ENCODE assay signal across 8 cellular contexts in the genomic region with DNA sequence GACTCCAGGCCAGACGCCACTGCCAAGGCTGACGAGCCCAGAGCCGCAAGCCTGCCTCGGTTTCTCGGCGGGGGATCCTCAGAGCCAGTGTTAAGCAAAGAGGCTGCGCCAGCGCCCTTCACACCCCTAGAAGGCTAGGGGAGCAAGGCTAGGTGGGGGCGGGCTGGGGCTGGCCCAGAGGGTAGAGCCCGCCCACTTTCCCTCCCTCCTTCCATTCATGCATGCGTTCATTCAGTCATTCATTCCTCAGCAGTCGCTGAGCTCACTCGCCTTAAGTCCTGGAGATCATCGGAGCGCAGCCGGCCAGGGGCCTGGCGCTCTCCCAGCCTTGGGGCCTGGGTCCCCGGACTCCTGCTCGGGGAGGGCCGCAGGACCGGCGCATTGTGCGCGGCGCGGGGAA.
DNase-seq lines count a peak whose midpoint lies in the region; ATAC-seq and TF ChIP-seq lines count a peak whose summit lies in the region.
"Not testable (repeated sequence)": the region's sequence is repeated elsewhere in the genome, so short reads cannot be mapped to it uniquely, and the experiment has no call there.

No MANE protein-coding gene starts in this region.

- not testable (repeated sequence) for H3F3A ChIP-seq in GM23338 (replicated peaks; ENCODE audit: low read depth); PC-3 (ENCODE audit: low read length, unreplicated experiment)

- H3K27ac ChIP-seq in GM23338 (ENCODE audit: low read depth); PC-3 (ENCODE audit: low read length): not testable (repeated sequence)

- H3K79me2 ChIP-seq in GM23338 (replicated peaks; ENCODE audit: insufficient read depth); PC-3 (ENCODE audit: low read length): not testable (repeated sequence)

- H3K9ac ChIP-seq in PC-3 (ENCODE audit: low read length): not testable (repeated sequence)

- H3K27me3 Mint-ChIP-seq in GM23338 (ENCODE audit: insufficient read depth, low read depth, poor library complexity): not testable (repeated sequence)

- intact Hi-C loops in PC-3 (cut with micrococcal nuclease); left colon (cut with DNase I, micrococcal nuclease): not testable (repeated sequence)

- not testable (repeated sequence) for H2AFZ ChIP-seq in GM23338; PC-3 (ENCODE audit: low read length)

- not testable (repeated sequence) for H3K27ac Mint-ChIP-seq in GM23338; activated naive CD4-positive, alpha-beta T cell treated with anti-CD3 and anti-CD28 coated beads, Interleukin-2, amount 50 U/mL, for 72 hours; stimulated activated effector memory CD8-positive, alpha-beta T cell treated with anti-CD3 and anti-CD28 coated beads, Interleukin-12 subunit alpha, Interleukin-12 subunit beta, amount 100 ng/mL, for 72 hours

- not testable (repeated sequence) for H3K36me3 ChIP-seq in GM23338 (ENCODE audit: insufficient read depth); PC-3 (ENCODE audit: low read depth, low read length)

- not testable (repeated sequence) for H3K4me1 Mint-ChIP-seq in GM23338; stimulated activated effector memory CD8-positive, alpha-beta T cell treated with anti-CD3 and anti-CD28 coated beads, Interleukin-12 subunit alpha, Interleukin-12 subunit beta, amount 100 ng/mL, for 72 hours

- not testable (repeated sequence) for H3K9me3 ChIP-seq in PC-3 (ENCODE audit: low read length)

- H3K36me3 Mint-ChIP-seq in GM23338 (ENCODE audit: low read depth); activated naive CD4-positive, alpha-beta T cell treated with anti-CD3 and anti-CD28 coated beads, Interleukin-2, amount 50 U/mL, for 72 hours; stimulated activated effector memory CD8-positive, alpha-beta T cell treated with anti-CD3 and anti-CD28 coated beads, Interleukin-12 subunit alpha, Interleukin-12 subunit beta, amount 100 ng/mL, for 72 hours: not testable (repeated sequence)

- H4K20me1 ChIP-seq in GM23338 (replicated peaks; ENCODE audit: insufficient read depth); PC-3 (ENCODE audit: low read length): not testable (repeated sequence)

- not testable (repeated sequence) for BruUV-seq in PC-3 (replicated peaks; lab: Mats Ljungman, UMichigan)

- POLR2A ChIA-PET in PC-3 (lab: Charles Lee; ENCODE audit: unreplicated experiment): not testable (repeated sequence)

- H3K4me1 ChIP-seq in GM23338 (ENCODE audit: insufficient read depth); PC-3 (ENCODE audit: insufficient read depth, low read length): not testable (repeated sequence)

- H3K4me3 Mint-ChIP-seq in GM23338; stimulated activated effector memory CD8-positive, alpha-beta T cell treated with anti-CD3 and anti-CD28 coated beads, Interleukin-12 subunit alpha, Interleukin-12 subunit beta, amount 100 ng/mL, for 72 hours: not testable (repeated sequence)

- H3K9me2 ChIP-seq in GM23338 (ENCODE audit: insufficient read depth); PC-3 (replicated peaks; ENCODE audit: low read length): not testable (repeated sequence)

- not testable (repeated sequence) for TF ChIP-seq CTCF in GM23338 (conservative IDR thresholded peaks at IDR 0.05; ENCODE audit: low read depth in 2 of 2); PC-3 (conservative IDR thresholded peaks at IDR 0.05; ENCODE audit: low read depth, low read length)

- not testable (repeated sequence) for DNase-seq in GM23338 (ENCODE audit: low spot score); PC-3; activated naive CD4-positive, alpha-beta T cell treated with anti-CD3 and anti-CD28 coated beads, Interleukin-2, amount 50 U/mL, for 72 hours (ENCODE audit: low spot score in 2 of 2); left colon; stimulated activated effector memory CD8-positive, alpha-beta T cell treated with anti-CD3 and anti-CD28 coated beads, Interleukin-12 subunit alpha, Interleukin-12 subunit beta, amount 100 ng/mL, for 72 hours (ENCODE audit: low spot score in 2 of 2)

- not testable (repeated sequence) for H3K9me3 Mint-ChIP-seq in GM23338; activated naive CD4-positive, alpha-beta T cell treated with anti-CD3 and anti-CD28 coated beads, Interleukin-2, amount 50 U/mL, for 72 hours; stimulated activated effector memory CD8-positive, alpha-beta T cell treated with anti-CD3 and anti-CD28 coated beads, Interleukin-12 subunit alpha, Interleukin-12 subunit beta, amount 100 ng/mL, for 72 hours

- ATAC-seq in GM18511 (IDR thresholded peaks at IDR 0.05; ENCODE audit: unreplicated experiment) (peak; percentile 51), GM19452 (IDR thresholded peaks at IDR 0.05; ENCODE audit: unreplicated experiment) (peak; percentile 48), GM23338 (peak; percentile 72), HG03045 (IDR thresholded peaks at IDR 0.05; ENCODE audit: unreplicated experiment) (peak; percentile 39), PC-3 (peak; percentile 17), left colon (peak; percentile 38)
- peak; percentile 52 to 61 for ATAC-seq in activated naive CD4-positive, alpha-beta T cell treated with anti-CD3 and anti-CD28 coated beads, Interleukin-2, amount 50 U/mL, for 72 hours
- ATAC-seq in stimulated activated effector memory CD8-positive, alpha-beta T cell treated with anti-CD3 and anti-CD28 coated beads, Interleukin-12 subunit alpha, Interleukin-12 subunit beta, amount 100 ng/mL, for 72 hours: peak; percentile 40

- H3K4me2 ChIP-seq in GM23338; PC-3 (ENCODE audit: low read length): not testable (repeated sequence)

- CTCF ChIA-PET in PC-3 (lab: Charles Lee): not testable (repeated sequence)

- H3K27me3 ChIP-seq in GM23338 (ENCODE audit: insufficient read depth); PC-3 (ENCODE audit: low read length): not testable (repeated sequence)

- not testable (repeated sequence) for H3K4me3 ChIP-seq in GM23338; PC-3 (ENCODE audit: low read length)

Comparison
In these comparisons a context has a peak if more than half of its experiments do, and no peak if none do; other contexts are left out.
1. ATAC-seq: peak in every context shown above with its lines; median percentile 72 in GM23338; 56 in activated naive CD4-positive, alpha-beta T cell treated with anti-CD3 and anti-CD28 coated beads, Interleukin-2, amount 50 U/mL, for 72 hours; 51 in GM18511; 48 in GM19452; 40 in stimulated activated effector memory CD8-positive, alpha-beta T cell treated with anti-CD3 and anti-CD28 coated beads, Interleukin-12 subunit alpha, Interleukin-12 subunit beta, amount 100 ng/mL, for 72 hours; 39 in HG03045; 38 in left colon; 17 in PC-3.